1 cellular context compared by ENCODE assay signal in the genomic region with DNA sequence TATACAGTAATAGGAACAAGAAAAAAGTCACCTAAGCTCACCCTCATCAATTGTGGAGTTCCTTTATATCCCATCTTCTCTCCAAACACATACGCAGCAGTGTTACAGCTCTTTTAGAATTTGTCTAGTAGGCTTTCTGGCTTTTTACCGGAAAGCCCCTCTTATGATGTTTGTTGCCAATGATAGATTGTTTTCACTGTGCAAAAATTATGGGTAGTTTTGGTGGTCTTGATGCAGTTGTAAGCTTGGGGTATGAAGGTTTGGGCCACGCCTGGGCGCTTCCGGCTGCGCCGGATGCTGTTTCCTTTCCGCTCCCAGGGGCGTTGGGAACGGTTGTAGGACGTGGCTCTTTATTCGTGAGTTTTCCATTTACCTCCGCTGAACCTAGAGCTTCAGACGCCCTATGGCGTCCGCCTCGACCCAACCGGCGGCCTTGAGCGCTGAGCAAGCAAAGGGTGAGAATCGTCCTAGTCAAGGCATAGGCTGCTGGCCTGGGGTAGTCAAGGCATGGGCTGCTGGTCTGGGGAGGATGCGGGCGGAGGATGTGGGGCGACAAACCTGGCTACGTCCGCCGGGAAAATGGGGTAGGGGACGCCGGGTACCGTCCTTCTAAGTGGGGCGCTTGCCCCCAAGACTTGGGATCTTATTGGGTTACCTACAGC.
A peak's percentile ranks its signal among the peaks of the same experiment; 100 is the strongest.
TF ChIP-seq lines count a peak whose summit lies in the region.

A gene with protein sequence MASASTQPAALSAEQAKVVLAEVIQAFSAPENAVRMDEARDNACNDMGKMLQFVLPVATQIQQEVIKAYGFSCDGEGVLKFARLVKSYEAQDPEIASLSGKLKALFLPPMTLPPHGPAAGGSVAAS (plus strand): TSS at position 304 of the 662 bp plus-strand sequence. CDS start 100 bp downstream, at position 404.
Gene RNU7-1, plus strand, starts transcription at position 98 of the 662 bp plus-strand sequence.

TF ChIP-seq in HEK293, 187 proteins besides CTCF, POLR2A, EP300 and RAD21 (continued from another document and continues in another):
- TF ChIP-seq TSHZ1 (tag by site-specific recombination; IDR thresholded peaks at IDR 0.05; ENCODE audit: borderline replicate concordance) (no peak), GFI1B (tag by site-specific recombination; IDR thresholded peaks at IDR 0.05) (peak; percentile 10; the same call in 1 of the 2 replicates), GLIS2 (tag by site-specific recombination; IDR thresholded peaks at IDR 0.05) (no peak), ZNF558 (tag by site-specific recombination; IDR thresholded peaks at IDR 0.05) (no peak), KLF10 (tag by site-specific recombination; IDR thresholded peaks at IDR 0.05) (peak; percentile 86), ZNF394 (tag by site-specific recombination; IDR thresholded peaks at IDR 0.05; ENCODE audit: borderline replicate concordance) (no peak; the same call in 1 of the 2 replicates), ZNF624 (tag by site-specific recombination; IDR thresholded peaks at IDR 0.05) (no peak; the same call in 1 of the 2 replicates), GLIS1 (tag by site-specific recombination; IDR thresholded peaks at IDR 0.05) (no peak), ZNF692 (tag by site-specific recombination; IDR thresholded peaks at IDR 0.05) (no peak; the same call in 1 of the 2 replicates), ZNF776 (tag by site-specific recombination; IDR thresholded peaks at IDR 0.05; ENCODE audit: borderline replicate concordance) (no peak), ZNF174 (tag by site-specific recombination; IDR thresholded peaks at IDR 0.05) (no peak), ZFP69B (tag by site-specific recombination; IDR thresholded peaks at IDR 0.05) (no peak), ZNF585B (tag by site-specific recombination; IDR thresholded peaks at IDR 0.05) (no peak), SP3 (tag by site-specific recombination; IDR thresholded peaks at IDR 0.05) (peak; percentile 47; the same call in 1 of the 2 replicates), ZNF112 (tag by site-specific recombination; IDR thresholded peaks at IDR 0.05) (no peak), KLF7 (tag by site-specific recombination; IDR thresholded peaks at IDR 0.05; ENCODE audit: borderline replicate concordance) (peak; percentile 40; the same call in 1 of the 2 replicates), ZNF239 (tag by site-specific recombination; IDR thresholded peaks at IDR 0.05) (no peak), ZNF544 (tag by site-specific recombination; IDR thresholded peaks at IDR 0.05) (no peak), KLF9 (tag by site-specific recombination; IDR thresholded peaks at IDR 0.05; ENCODE audit: low read depth) (no peak), REPIN1 (tag by site-specific recombination; IDR thresholded peaks at IDR 0.05; ENCODE audit: low read depth) (peak; percentile 56; the same call in 1 of the 2 replicates), MEIS1 (CRISPR knock-in tag; IDR thresholded peaks at IDR 0.05; ENCODE audit: borderline replicate concordance) (no peak), ZNF473 (tag by site-specific recombination; IDR thresholded peaks at IDR 0.05) (no peak), TCF7L2 (IDR thresholded peaks at IDR 0.05; ENCODE audit: borderline replicate concordance, low read depth, low read length) (no peak), KLF16 (tag by site-specific recombination; IDR thresholded peaks at IDR 0.05) (peak; percentile 51), ZNF561 (tag by site-specific recombination; IDR thresholded peaks at IDR 0.05; ENCODE audit: borderline replicate concordance) (peak; percentile 42; the same call in 1 of the 2 replicates), ZNF768 (tag by site-specific recombination; IDR thresholded peaks at IDR 0.05) (peak; percentile 47; the same call in 1 of the 2 replicates), ZNF549 (tag by site-specific recombination; IDR thresholded peaks at IDR 0.05) (no peak)
- TF ChIP-seq, protein P1, sequence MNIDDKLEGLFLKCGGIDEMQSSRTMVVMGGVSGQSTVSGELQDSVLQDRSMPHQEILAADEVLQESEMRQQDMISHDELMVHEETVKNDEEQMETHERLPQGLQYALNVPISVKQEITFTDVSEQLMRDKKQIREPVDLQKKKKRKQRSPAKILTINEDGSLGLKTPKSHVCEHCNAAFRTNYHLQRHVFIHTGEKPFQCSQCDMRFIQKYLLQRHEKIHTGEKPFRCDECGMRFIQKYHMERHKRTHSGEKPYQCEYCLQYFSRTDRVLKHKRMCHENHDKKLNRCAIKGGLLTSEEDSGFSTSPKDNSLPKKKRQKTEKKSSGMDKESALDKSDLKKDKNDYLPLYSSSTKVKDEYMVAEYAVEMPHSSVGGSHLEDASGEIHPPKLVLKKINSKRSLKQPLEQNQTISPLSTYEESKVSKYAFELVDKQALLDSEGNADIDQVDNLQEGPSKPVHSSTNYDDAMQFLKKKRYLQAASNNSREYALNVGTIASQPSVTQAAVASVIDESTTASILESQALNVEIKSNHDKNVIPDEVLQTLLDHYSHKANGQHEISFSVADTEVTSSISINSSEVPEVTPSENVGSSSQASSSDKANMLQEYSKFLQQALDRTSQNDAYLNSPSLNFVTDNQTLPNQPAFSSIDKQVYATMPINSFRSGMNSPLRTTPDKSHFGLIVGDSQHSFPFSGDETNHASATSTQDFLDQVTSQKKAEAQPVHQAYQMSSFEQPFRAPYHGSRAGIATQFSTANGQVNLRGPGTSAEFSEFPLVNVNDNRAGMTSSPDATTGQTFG (tag by site-specific recombination; IDR thresholded peaks at IDR 0.05; ENCODE audit: borderline replicate concordance) = no peak
- TF ChIP-seq, protein P2, sequence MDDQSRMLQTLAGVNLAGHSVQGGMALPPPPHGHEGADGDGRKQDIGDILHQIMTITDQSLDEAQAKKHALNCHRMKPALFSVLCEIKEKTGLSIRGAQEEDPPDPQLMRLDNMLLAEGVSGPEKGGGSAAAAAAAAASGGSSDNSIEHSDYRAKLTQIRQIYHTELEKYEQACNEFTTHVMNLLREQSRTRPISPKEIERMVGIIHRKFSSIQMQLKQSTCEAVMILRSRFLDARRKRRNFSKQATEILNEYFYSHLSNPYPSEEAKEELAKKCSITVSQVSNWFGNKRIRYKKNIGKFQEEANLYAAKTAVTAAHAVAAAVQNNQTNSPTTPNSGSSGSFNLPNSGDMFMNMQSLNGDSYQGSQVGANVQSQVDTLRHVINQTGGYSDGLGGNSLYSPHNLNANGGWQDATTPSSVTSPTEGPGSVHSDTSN (CRISPR knock-in tag; IDR thresholded peaks at IDR 0.05) = no peak
- TF ChIP-seq, protein P3, sequence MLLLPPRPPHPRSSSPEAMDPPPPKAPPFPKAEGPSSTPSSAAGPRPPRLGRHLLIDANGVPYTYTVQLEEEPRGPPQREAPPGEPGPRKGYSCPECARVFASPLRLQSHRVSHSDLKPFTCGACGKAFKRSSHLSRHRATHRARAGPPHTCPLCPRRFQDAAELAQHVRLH (tag by site-specific recombination; IDR thresholded peaks at IDR 0.05) = peak; percentile 88
- TF ChIP-seq, protein P4, sequence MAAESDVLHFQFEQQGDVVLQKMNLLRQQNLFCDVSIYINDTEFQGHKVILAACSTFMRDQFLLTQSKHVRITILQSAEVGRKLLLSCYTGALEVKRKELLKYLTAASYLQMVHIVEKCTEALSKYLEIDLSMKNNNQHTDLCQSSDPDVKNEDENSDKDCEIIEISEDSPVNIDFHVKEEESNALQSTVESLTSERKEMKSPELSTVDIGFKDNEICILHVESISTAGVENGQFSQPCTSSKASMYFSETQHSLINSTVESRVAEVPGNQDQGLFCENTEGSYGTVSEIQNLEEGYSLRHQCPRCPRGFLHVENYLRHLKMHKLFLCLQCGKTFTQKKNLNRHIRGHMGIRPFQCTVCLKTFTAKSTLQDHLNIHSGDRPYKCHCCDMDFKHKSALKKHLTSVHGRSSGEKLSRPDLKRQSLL (tag by site-specific recombination; IDR thresholded peaks at IDR 0.05) = peak; percentile 66; the same call in 1 of the 2 replicates
- TF ChIP-seq, protein P5, sequence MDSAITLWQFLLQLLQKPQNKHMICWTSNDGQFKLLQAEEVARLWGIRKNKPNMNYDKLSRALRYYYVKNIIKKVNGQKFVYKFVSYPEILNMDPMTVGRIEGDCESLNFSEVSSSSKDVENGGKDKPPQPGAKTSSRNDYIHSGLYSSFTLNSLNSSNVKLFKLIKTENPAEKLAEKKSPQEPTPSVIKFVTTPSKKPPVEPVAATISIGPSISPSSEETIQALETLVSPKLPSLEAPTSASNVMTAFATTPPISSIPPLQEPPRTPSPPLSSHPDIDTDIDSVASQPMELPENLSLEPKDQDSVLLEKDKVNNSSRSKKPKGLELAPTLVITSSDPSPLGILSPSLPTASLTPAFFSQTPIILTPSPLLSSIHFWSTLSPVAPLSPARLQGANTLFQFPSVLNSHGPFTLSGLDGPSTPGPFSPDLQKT (IDR thresholded peaks at IDR 0.05; ENCODE audit: borderline replicate concordance, low read depth, low read length) = no peak
- TF ChIP-seq, protein P6, sequence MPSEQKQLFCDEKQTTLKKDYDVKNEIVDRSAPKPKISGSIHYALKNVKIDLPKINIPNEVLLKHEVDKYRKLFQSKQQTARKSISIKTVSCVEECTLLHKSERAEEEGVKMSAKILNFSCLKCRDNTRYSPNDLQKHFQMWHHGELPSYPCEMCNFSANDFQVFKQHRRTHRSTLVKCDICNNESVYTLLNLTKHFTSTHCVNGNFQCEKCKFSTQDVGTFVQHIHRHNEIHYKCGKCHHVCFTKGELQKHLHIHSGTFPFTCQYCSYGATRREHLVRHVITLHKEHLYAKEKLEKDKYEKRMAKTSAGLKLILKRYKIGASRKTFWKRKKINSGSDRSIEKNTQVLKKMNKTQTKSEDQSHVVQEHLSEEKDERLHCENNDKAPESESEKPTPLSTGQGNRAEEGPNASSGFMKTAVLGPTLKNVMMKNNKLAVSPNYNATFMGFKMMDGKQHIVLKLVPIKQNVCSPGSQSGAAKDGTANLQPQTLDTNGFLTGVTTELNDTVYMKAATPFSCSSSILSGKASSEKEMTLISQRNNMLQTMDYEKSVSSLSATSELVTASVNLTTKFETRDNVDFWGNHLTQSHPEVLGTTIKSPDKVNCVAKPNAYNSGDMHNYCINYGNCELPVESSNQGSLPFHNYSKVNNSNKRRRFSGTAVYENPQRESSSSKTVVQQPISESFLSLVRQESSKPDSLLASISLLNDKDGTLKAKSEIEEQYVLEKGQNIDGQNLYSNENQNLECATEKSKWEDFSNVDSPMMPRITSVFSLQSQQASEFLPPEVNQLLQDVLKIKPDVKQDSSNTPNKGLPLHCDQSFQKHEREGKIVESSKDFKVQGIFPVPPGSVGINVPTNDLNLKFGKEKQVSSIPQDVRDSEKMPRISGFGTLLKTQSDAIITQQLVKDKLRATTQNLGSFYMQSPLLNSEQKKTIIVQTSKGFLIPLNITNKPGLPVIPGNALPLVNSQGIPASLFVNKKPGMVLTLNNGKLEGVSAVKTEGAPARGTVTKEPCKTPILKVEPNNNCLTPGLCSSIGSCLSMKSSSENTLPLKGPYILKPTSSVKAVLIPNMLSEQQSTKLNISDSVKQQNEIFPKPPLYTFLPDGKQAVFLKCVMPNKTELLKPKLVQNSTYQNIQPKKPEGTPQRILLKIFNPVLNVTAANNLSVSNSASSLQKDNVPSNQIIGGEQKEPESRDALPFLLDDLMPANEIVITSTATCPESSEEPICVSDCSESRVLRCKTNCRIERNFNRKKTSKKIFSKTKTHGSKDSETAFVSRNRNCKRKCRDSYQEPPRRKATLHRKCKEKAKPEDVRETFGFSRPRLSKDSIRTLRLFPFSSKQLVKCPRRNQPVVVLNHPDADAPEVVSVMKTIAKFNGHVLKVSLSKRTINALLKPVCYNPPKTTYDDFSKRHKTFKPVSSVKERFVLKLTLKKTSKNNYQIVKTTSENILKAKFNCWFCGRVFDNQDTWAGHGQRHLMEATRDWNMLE (tag by site-specific recombination; conservative IDR thresholded peaks at IDR 0.05; ENCODE audit: low read depth) = peak; percentile 38; the same call in 1 of the 2 replicates
- TF ChIP-seq, protein P7, sequence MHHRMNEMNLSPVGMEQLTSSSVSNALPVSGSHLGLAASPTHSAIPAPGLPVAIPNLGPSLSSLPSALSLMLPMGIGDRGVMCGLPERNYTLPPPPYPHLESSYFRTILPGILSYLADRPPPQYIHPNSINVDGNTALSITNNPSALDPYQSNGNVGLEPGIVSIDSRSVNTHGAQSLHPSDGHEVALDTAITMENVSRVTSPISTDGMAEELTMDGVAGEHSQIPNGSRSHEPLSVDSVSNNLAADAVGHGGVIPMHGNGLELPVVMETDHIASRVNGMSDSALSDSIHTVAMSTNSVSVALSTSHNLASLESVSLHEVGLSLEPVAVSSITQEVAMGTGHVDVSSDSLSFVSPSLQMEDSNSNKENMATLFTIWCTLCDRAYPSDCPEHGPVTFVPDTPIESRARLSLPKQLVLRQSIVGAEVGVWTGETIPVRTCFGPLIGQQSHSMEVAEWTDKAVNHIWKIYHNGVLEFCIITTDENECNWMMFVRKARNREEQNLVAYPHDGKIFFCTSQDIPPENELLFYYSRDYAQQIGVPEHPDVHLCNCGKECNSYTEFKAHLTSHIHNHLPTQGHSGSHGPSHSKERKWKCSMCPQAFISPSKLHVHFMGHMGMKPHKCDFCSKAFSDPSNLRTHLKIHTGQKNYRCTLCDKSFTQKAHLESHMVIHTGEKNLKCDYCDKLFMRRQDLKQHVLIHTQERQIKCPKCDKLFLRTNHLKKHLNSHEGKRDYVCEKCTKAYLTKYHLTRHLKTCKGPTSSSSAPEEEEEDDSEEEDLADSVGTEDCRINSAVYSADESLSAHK (tag by site-specific recombination; IDR thresholded peaks at IDR 0.05) = 0 out of 2 replicates have a peak, but pooled peaks have one; percentile 23
